ENCODE assay signal across 22 cellular contexts in genomic region chr9:27183701-27184100, GRCh38.
DNase-seq lines count a peak whose midpoint lies in the region; TF ChIP-seq lines count a peak whose summit lies in the region.
"Had no signal": no experiment of that assay in that cellular context is flagged by ENCODE, and none has a peak within 500 bp of the region (broad histone marks: within the 10 kb centered on the region; RNA-seq: fewer than 3 reads in every experiment).

No MANE protein-coding gene starts in this region.

- H2BK5ac ChIP-seq in mesenchymal stem cell (ENCODE audit: low read depth, low read length, poor library complexity, severe bottlenecking) = no peak overlapping the region

- H4K91ac ChIP-seq in mesenchymal stem cell (ENCODE audit: low read length) = no peak overlapping the region

- H3K27me3 ChIP-seq in MG63 = no peaks in the 10 kb centered on the region
- no peaks in the 10 kb centered on the region for H3K27me3 ChIP-seq in mesenchymal stem cell (ENCODE audit: control insufficient read depth in 1 of 2, insufficient read depth in 1 of 2, low read length in 2 of 2)
- no peaks in the 10 kb centered on the region for H3K27me3 ChIP-seq in brain microvascular endothelial cell (replicated peaks)
- H3K27me3 ChIP-seq: ascending aorta, colonic mucosa, heart left ventricle, neural progenitor cell had no signal

- H3K4ac ChIP-seq in mesenchymal stem cell (ENCODE audit: low read depth in 1 of 2, low read length in 2 of 2) = no peak overlapping the region

- no peak overlapping the region for H3K9ac ChIP-seq in mesenchymal stem cell (ENCODE audit: low read length)
- H3K9ac ChIP-seq: neural progenitor cell had no signal

- no peaks in the 10 kb centered on the region for H3K9me3 Mint-ChIP-seq in osteocyte (ENCODE audit: unreplicated experiment)

- H2BK12ac ChIP-seq in mesenchymal stem cell (ENCODE audit: low read length in 2 of 2) = peak overlapping the region in 1 of 2 experiments; percentile 72

- no peak overlapping the region for H2BK15ac ChIP-seq in mesenchymal stem cell (ENCODE audit: low read depth, poor library complexity, severe bottlenecking)

- H2AFZ ChIP-seq in mesenchymal stem cell (ENCODE audit: low read depth, low read length) = no peak overlapping the region
- H2AFZ ChIP-seq: neural progenitor cell had no signal

- peak overlapping the region; percentile 39; the same call in 1 of the 2 replicates for H3K27ac ChIP-seq in C4-2B
- peak overlapping the region; percentile 10 for H3K27ac ChIP-seq in mesenchymal stem cell (ENCODE audit: low read length, poor library complexity, severe bottlenecking)
- no peak overlapping the region for H3K27ac ChIP-seq in brain microvascular endothelial cell
- H3K27ac ChIP-seq: ascending aorta, colonic mucosa, neural progenitor cell, SK-N-MC had no signal

- H3K36me3 ChIP-seq in MG63 = no peaks in the 10 kb centered on the region
- H3K36me3 ChIP-seq in mesenchymal stem cell (ENCODE audit: control insufficient read depth in 1 of 2, insufficient read depth in 2 of 2, low read depth in 1 of 2, low read length in 2 of 2) = no peaks in the 10 kb centered on the region
- no peaks in the 10 kb centered on the region for H3K36me3 ChIP-seq in brain microvascular endothelial cell (replicated peaks)
- H3K36me3 ChIP-seq: ascending aorta, colonic mucosa, neural progenitor cell had no signal

- H3K27ac Mint-ChIP-seq in osteocyte (ENCODE audit: unreplicated experiment) = no peak overlapping the region
- H3K27ac Mint-ChIP-seq: IgD-negative memory B cell, neural progenitor cell had no signal

- DNase-seq in MG63 (peak; percentile 80), epithelial cell of esophagus (ENCODE audit: low read depth) (peak; percentile 75), mesenchymal stem cell (peak; percentile 32), NCI-H1417 (lab: John Stamatoyannopoulos, UW) (no peak), GF-D8 (lab: John Stamatoyannopoulos, UW) (no peak), osteocyte (ENCODE audit: extremely low spot score, unreplicated experiment) (no peak), brain microvascular endothelial cell (no peak)
- DNase-seq: activated CD4-positive, alpha-beta T cell treated with anti-CD3 and anti-CD28 coated beads for 48 hours; activated CD8-positive, alpha-beta memory T cell treated with anti-CD3 and anti-CD28 coated beads, Interleukin-2, amount 50 U/mL, for 4 hours; activated naive CD4-positive, alpha-beta T cell; colonic mucosa; COR-L47; heart left ventricle; kidney glomerular epithelial cell; NCI-H1105; NCI-H526 treated with DMSO at 0.1 percent for 48 hours; OCI-M1 had no signal

- H3K23ac ChIP-seq in mesenchymal stem cell (ENCODE audit: low read length in 2 of 2) = no peak overlapping the region

- no peaks in the 10 kb centered on the region for H3K79me1 ChIP-seq in mesenchymal stem cell (replicated peaks; ENCODE audit: low read length, poor library complexity, severe bottlenecking)

- peaks cover 55% of the 10 kb centered on the region for H3K4me1 Mint-ChIP-seq in osteocyte (ENCODE audit: unreplicated experiment)
- H3K4me1 Mint-ChIP-seq: IgD-negative memory B cell, neural progenitor cell had no signal

- H3K18ac ChIP-seq in mesenchymal stem cell (ENCODE audit: low read depth in 1 of 2, low read length in 2 of 2) = peak overlapping the region in 1 of 2 experiments; percentile 8

- no peaks in the 10 kb centered on the region for H3K36me3 Mint-ChIP-seq in osteocyte (ENCODE audit: unreplicated experiment)
- H3K36me3 Mint-ChIP-seq: IgD-negative memory B cell, neural progenitor cell had no signal

- no peaks in the 10 kb centered on the region for H3K9me3 ChIP-seq in MG63
- no peaks in the 10 kb centered on the region for H3K9me3 ChIP-seq in mesenchymal stem cell (ENCODE audit: control insufficient read depth, low read length)
- H3K9me3 ChIP-seq: ascending aorta, colonic mucosa had no signal

- H3K4me3 ChIP-seq in MG63 (no peak overlapping the region), epithelial cell of esophagus (ENCODE audit: low read length) (no peak overlapping the region), mesenchymal stem cell (ENCODE audit: insufficient read depth in 1 of 2, low read depth in 1 of 2, low read length in 2 of 2) (no peak overlapping the region), brain microvascular endothelial cell (ENCODE audit: low read depth, low read length) (no peak overlapping the region)
- H3K4me3 ChIP-seq: ascending aorta, colonic mucosa, heart left ventricle, neural progenitor cell, SK-N-MC had no signal

- 100% methylated on average over 4 of the region's 5 CpGs for WGBS in mesenchymal stem cell

- TF ChIP-seq CTCF in C4-2B (conservative IDR thresholded peaks at IDR 0.05) (no peak), epithelial cell of esophagus (IDR thresholded peaks at IDR 0.05; ENCODE audit: insufficient read depth, low read depth, low read length, missing control alignments) (no peak), osteocyte (IDR thresholded peaks at IDR 0.05) (no peak), brain microvascular endothelial cell (IDR thresholded peaks at IDR 0.05; ENCODE audit: low read depth, low read length, missing control alignments) (no peak)

- H2BK120ac ChIP-seq in mesenchymal stem cell (ENCODE audit: low read depth, low read length) = no peak overlapping the region

- H3K27me3 Mint-ChIP-seq in osteocyte (ENCODE audit: unreplicated experiment) = no peaks in the 10 kb centered on the region

- no peak overlapping the region for H2AK5ac ChIP-seq in mesenchymal stem cell (ENCODE audit: low read length, severe bottlenecking)

- no peak overlapping the region for H3K4me3 Mint-ChIP-seq in osteocyte (ENCODE audit: unreplicated experiment)
- H3K4me3 Mint-ChIP-seq: IgD-negative memory B cell, neural progenitor cell had no signal

- peaks cover 3% of the 10 kb centered on the region for H3K4me1 ChIP-seq in mesenchymal stem cell (ENCODE audit: control insufficient read depth, insufficient read depth, low read depth, low read length)

- no peak overlapping the region for H3K14ac ChIP-seq in mesenchymal stem cell (ENCODE audit: low read length in 2 of 2)

- no peak overlapping the region for H3K4me2 ChIP-seq in mesenchymal stem cell (ENCODE audit: low read length, poor library complexity, severe bottlenecking)
- H3K4me2 ChIP-seq: neural progenitor cell had no signal

- no peak overlapping the region for H4K8ac ChIP-seq in mesenchymal stem cell (ENCODE audit: low read length)

- in situ Hi-C loops in brain microvascular endothelial cell (cut with HindIII; ENCODE audit: low pct_ligation_motif_present, low sequenced_read_pairs) = no loop called here

Comparison
In these comparisons a context has a peak if more than half of its experiments do, and no peak if none do; other contexts are left out.
1. DNase-seq: peak in MG63 (single experiment), epithelial cell of esophagus (single experiment) and mesenchymal stem cell (single experiment); none in NCI-H1417 (0 of 3), GF-D8 (single experiment), osteocyte (single experiment) and brain microvascular endothelial cell (single experiment).